19 cellular contexts compared by ENCODE assay signal in genomic region chr7:108323305-108323832, GRCh38.
DNase-seq lines count a peak whose midpoint lies in the region; ATAC-seq, FAIRE-seq and TF ChIP-seq lines count a peak whose summit lies in the region.
"Had no signal": no experiment of that assay in that cellular context is flagged by ENCODE, and none has a peak within 500 bp of the region (broad histone marks: within the 10 kb centered on the region; RNA-seq: fewer than 3 reads in every experiment).

No MANE protein-coding gene starts in this region.

- H4K20me1 ChIP-seq in KMS-11 (ENCODE audit: insufficient read depth), result no peaks in the 10 kb centered on the region

- peaks cover 31% of the 10 kb centered on the region for H3K79me2 ChIP-seq in KMS-11 (ENCODE audit: insufficient read depth, low read depth)

- peaks cover 23% of the 10 kb centered on the region for H3K4me1 Mint-ChIP-seq in Caco-2 (ENCODE audit: low read depth, unreplicated experiment)
- peaks cover 69% of the 10 kb centered on the region for H3K4me1 Mint-ChIP-seq in neural crest cell
- H3K4me1 Mint-ChIP-seq in activated CD4-positive, alpha-beta T cell treated with anti-CD3 and anti-CD28 coated beads for 36 hours, result no peaks in the 10 kb centered on the region
- H3K4me1 Mint-ChIP-seq: CD4-positive, alpha-beta memory T cell had no signal

- CTCF ChIA-PET in A549 (lab: Yijun Ruan, JAX) (no interaction called here), Caco-2 (lab: Charles Lee) (no interaction called here)
- CTCF ChIA-PET in activated CD4-positive, alpha-beta T cell treated with anti-CD3 and anti-CD28 coated beads for 36 hours (lab: Charles Lee), result interaction anchor here (1.5 kb wide), 1 partner anchor 37 kb away, joined by 4 read pairs; no protein-coding TSS in a partner anchor

- H3K36me3 Mint-ChIP-seq in Caco-2 (ENCODE audit: insufficient read depth, unreplicated experiment) (no peaks in the 10 kb centered on the region), neural crest cell (ENCODE audit: low read depth) (no peaks in the 10 kb centered on the region)
- no peaks in the 10 kb centered on the region for H3K36me3 Mint-ChIP-seq in activated CD4-positive, alpha-beta T cell treated with anti-CD3 and anti-CD28 coated beads for 36 hours (ENCODE audit: low read depth)
- H3K36me3 Mint-ChIP-seq: CD14-positive monocyte; CD4-positive, alpha-beta memory T cell had no signal

- H3K4me2 ChIP-seq in A549 (no peak overlapping the region), KMS-11 (peak overlapping the region; percentile 90)

- H3K4me3 ChIP-seq in A549, result no peak overlapping the region
- H3K4me3 ChIP-seq in Caco-2 (ENCODE audit: low read depth, low read length), result no peak overlapping the region
- H3K4me3 ChIP-seq in KMS-11 (IDR thresholded peaks at IDR 0.05; ENCODE audit: insufficient read depth, low read depth, low read length), result no peak overlapping the region
- no peak overlapping the region for H3K4me3 ChIP-seq in coronary artery
- H3K4me3 ChIP-seq: GM23248, HAP-1 had no signal

- POLR2A ChIA-PET in A549 (lab: Yijun Ruan, JAX), result no interaction called here
- POLR2A ChIA-PET in Caco-2 (lab: Charles Lee), result interaction anchor here (0.5 kb wide), 1 partner anchor 40 kb away, joined by 3 read pairs; no protein-coding TSS in a partner anchor
- POLR2A ChIA-PET in activated CD4-positive, alpha-beta T cell treated with anti-CD3 and anti-CD28 coated beads for 36 hours (lab: Charles Lee), result no interaction called here

- intact Hi-C loops in Caco-2 (cut with micrococcal nuclease; ENCODE audit: unreplicated experiment), result loop anchor here (2.0 kb wide), 1 partner anchor 35 kb away; no protein-coding TSS in a partner anchor
- intact Hi-C loops in activated CD4-positive, alpha-beta T cell treated with anti-CD3 and anti-CD28 coated beads for 36 hours (cut with DNase I, micrococcal nuclease), result no loop called here

- no peak for FAIRE-seq in A549 (lab: Jason Lieb, UNC)
- FAIRE-seq: G401.6, GM12892, GM18507 had no signal

- H3K9me3 ChIP-seq in A549 (no peaks in the 10 kb centered on the region), Caco-2 (no peaks in the 10 kb centered on the region)
- H3K9me3 ChIP-seq: HAP-1 had no signal

- TF ChIP-seq EP300 in A549 (IDR thresholded peaks at IDR 0.05), result no peak

- peaks cover 29% of the 10 kb centered on the region; the same call in 2 of the 3 replicates for H3K4me1 ChIP-seq in A549
- peaks cover 4% of the 10 kb centered on the region; the same call in 1 of the 2 replicates for H3K4me1 ChIP-seq in Caco-2
- H3K4me1 ChIP-seq in KMS-11 (ENCODE audit: low read depth, poor library complexity, severe bottlenecking), result peaks cover 75% of the 10 kb centered on the region

- H3K27me3 Mint-ChIP-seq in Caco-2 (ENCODE audit: insufficient read depth, unreplicated experiment) (no peaks in the 10 kb centered on the region), neural crest cell (ENCODE audit: low read depth) (no peaks in the 10 kb centered on the region)
- no peaks in the 10 kb centered on the region for H3K27me3 Mint-ChIP-seq in activated CD4-positive, alpha-beta T cell treated with anti-CD3 and anti-CD28 coated beads for 36 hours

- ATAC-seq in A549, result no peak
- ATAC-seq in activated CD4-positive, alpha-beta T cell treated with anti-CD3 and anti-CD28 coated beads for 36 hours, result no peak

- no peak overlapping the region for H2AFZ ChIP-seq in KMS-11 (ENCODE audit: low read depth)
- H2AFZ ChIP-seq: GM23248 had no signal

- DNase-seq in A549 (ENCODE audit: low read depth in 1 of 2, low spot score in 1 of 2) (no peak), Caco-2 (no peak), neural crest cell (ENCODE audit: low read depth, low spot score) (no peak), C1 segment of cervical spinal cord (lab: John Stamatoyannopoulos, UW) (no peak), coronary artery (ENCODE audit: low spot score) (no peak)
- DNase-seq in activated CD4-positive, alpha-beta T cell treated with anti-CD3 and anti-CD28 coated beads for 36 hours, result no peak
- DNase-seq: AML-193; Calu3; CD4-positive, alpha-beta memory T cell; DND-41; GM23248; IMR-90; KG1 had no signal

- H3K36me3 ChIP-seq in Caco-2 (ENCODE audit: control insufficient read depth, insufficient read depth, low read length), result no peaks in the 10 kb centered on the region
- H3K36me3 ChIP-seq in KMS-11 (ENCODE audit: insufficient read depth), result no peaks in the 10 kb centered on the region
- H3K36me3 ChIP-seq: HAP-1 had no signal

- H3K9me3 Mint-ChIP-seq in Caco-2 (ENCODE audit: unreplicated experiment) (no peaks in the 10 kb centered on the region), neural crest cell (no peaks in the 10 kb centered on the region)
- H3K9me3 Mint-ChIP-seq in activated CD4-positive, alpha-beta T cell treated with anti-CD3 and anti-CD28 coated beads for 36 hours (ENCODE audit: low read depth), result no peaks in the 10 kb centered on the region

- no peak for TF ChIP-seq RAD21 in A549 (conservative IDR thresholded peaks at IDR 0.05 in 1 of 2, IDR thresholded peaks at IDR 0.05 in 1 of 2)

- TF ChIP-seq POLR2A in A549 (IDR thresholded peaks at IDR 0.05; ENCODE audit: low read length), result no peak

- no TSS peak for BruUV-seq in Caco-2 (replicated peaks; lab: Mats Ljungman, UMichigan)

- peak overlapping the region; percentile 49; the same call in 1 of the 2 replicates for H3K9ac ChIP-seq in KMS-11
- H3K9ac ChIP-seq: GM23248 had no signal

- H3K4me3 Mint-ChIP-seq in Caco-2 (ENCODE audit: unreplicated experiment), result no peak overlapping the region
- peak overlapping the region; percentile 7 for H3K4me3 Mint-ChIP-seq in neural crest cell
- no peak overlapping the region for H3K4me3 Mint-ChIP-seq in activated CD4-positive, alpha-beta T cell treated with anti-CD3 and anti-CD28 coated beads for 36 hours
- H3K4me3 Mint-ChIP-seq: CD14-positive monocyte; CD4-positive, alpha-beta memory T cell had no signal

- H3K27me3 ChIP-seq in Caco-2 (replicated peaks; ENCODE audit: control insufficient read depth, insufficient read depth, low read length) (no peaks in the 10 kb centered on the region; the same call in 1 of the 2 replicates), KMS-11 (ENCODE audit: insufficient read depth, low read depth) (no peaks in the 10 kb centered on the region)

- TF ChIP-seq CTCF in A549 (IDR thresholded peaks at IDR 0.05) (no peak), Caco-2 (IDR thresholded peaks at IDR 0.05; ENCODE audit: insufficient read depth in 1 of 2, low read depth in 1 of 2, low read length in 1 of 2, severe bottlenecking in 1 of 2, unreplicated experiment in 1 of 2) (no peak), KMS-11 (conservative IDR thresholded peaks at IDR 0.05; ENCODE audit: low read depth, low read length) (no peak), neural crest cell (conservative IDR thresholded peaks at IDR 0.05) (no peak), coronary artery (IDR thresholded peaks at IDR 0.05) (no peak)

- peak overlapping the region; percentile 6 for H3K27ac Mint-ChIP-seq in Caco-2 (ENCODE audit: unreplicated experiment)
- H3K27ac Mint-ChIP-seq in neural crest cell (ENCODE audit: unreplicated experiment), result no peak overlapping the region
- H3K27ac Mint-ChIP-seq in activated CD4-positive, alpha-beta T cell treated with anti-CD3 and anti-CD28 coated beads for 36 hours, result no peak overlapping the region
- H3K27ac Mint-ChIP-seq: CD14-positive monocyte; CD4-positive, alpha-beta memory T cell had no signal

- H3K27ac ChIP-seq in A549 (no peak overlapping the region), KMS-11 (peak overlapping the region; percentile 86), coronary artery (no peak overlapping the region)
- H3K27ac ChIP-seq: GM23248 had no signal

TF ChIP-seq in A549, 52 proteins besides CTCF, POLR2A, EP300 and RAD21:
- TF ChIP-seq HES2 (IDR thresholded peaks at IDR 0.05) (no peak), CEBPB (IDR thresholded peaks at IDR 0.05) (peak in 1 of 2 experiments; percentile 18; a peak in 1 of 4 replicates), REST (IDR thresholded peaks at IDR 0.05) (peak; percentile 53; the same call in 1 of the 2 replicates)
